In genomic region chr16:89241187-89242003, GRCh38 we compare ENCODE assay signal across 1 cellular context.
TF ChIP-seq lines count a peak whose summit lies in the region.

No MANE protein-coding gene starts in this region.

TF ChIP-seq in HepG2, 621 proteins besides CTCF, POLR2A, EP300 and RAD21 (continued from another document and continues in another):
- 0 out of 2 replicates have a peak, but pooled peaks have one; percentile 31 for TF ChIP-seq ZNF337 (CRISPR knock-in tag; IDR thresholded peaks at IDR 0.05; ENCODE audit: borderline replicate concordance, low read depth)
- TF ChIP-seq ZNF510 (CRISPR knock-in tag; IDR thresholded peaks at IDR 0.05; ENCODE audit: low read depth) = no peak
- 0 out of 2 replicates have a peak, but pooled peaks have one; percentile 47 for TF ChIP-seq ZNF335 (CRISPR knock-in tag; IDR thresholded peaks at IDR 0.05)
- no peak for TF ChIP-seq TIGD3 (CRISPR knock-in tag; IDR thresholded peaks at IDR 0.05; ENCODE audit: borderline replicate concordance)
- peak; percentile 23; the same call in 1 of the 2 replicates for TF ChIP-seq MLX (CRISPR knock-in tag; IDR thresholded peaks at IDR 0.05)
- TF ChIP-seq MXI1 (IDR thresholded peaks at IDR 0.05; ENCODE audit: borderline replicate concordance, low read depth, low read length) = peak; percentile 91; the same call in 2 of the 3 replicates
- TF ChIP-seq ZNF317 (CRISPR knock-in tag; IDR thresholded peaks at IDR 0.05) = peak; percentile 84
- peak; percentile 58; the same call in 1 of the 2 replicates for TF ChIP-seq ZNF34 (CRISPR knock-in tag; IDR thresholded peaks at IDR 0.05; ENCODE audit: borderline replicate concordance)
- peak; percentile 76; the same call in 1 of the 2 replicates for TF ChIP-seq NR0B2 (CRISPR knock-in tag; IDR thresholded peaks at IDR 0.05)
- TF ChIP-seq RXRA (CRISPR knock-in tag; IDR thresholded peaks at IDR 0.05) = peak; percentile 85
- peak; percentile 98 for TF ChIP-seq ATF7 (IDR thresholded peaks at IDR 0.05)
- TF ChIP-seq ATF7 (CRISPR knock-in tag; IDR thresholded peaks at IDR 0.05) = no peak; the same call in 1 of the 2 replicates
- peak; percentile 91 for TF ChIP-seq ZNF770 (CRISPR knock-in tag; IDR thresholded peaks at IDR 0.05)
- TF ChIP-seq ZBTB40 (IDR thresholded peaks at IDR 0.05) = peak; percentile 93
- TF ChIP-seq ZBTB40 (CRISPR knock-in tag; IDR thresholded peaks at IDR 0.05) = peak; percentile 89; the same call in 1 of the 2 replicates
- no peak for TF ChIP-seq AHR (CRISPR knock-in tag; IDR thresholded peaks at IDR 0.05)
- no peak for TF ChIP-seq ZNF10 (CRISPR knock-in tag; IDR thresholded peaks at IDR 0.05; ENCODE audit: borderline replicate concordance, low read depth)
- peak; percentile 79; the same call in 1 of the 2 replicates for TF ChIP-seq ZZZ3 (CRISPR knock-in tag; IDR thresholded peaks at IDR 0.05; ENCODE audit: borderline replicate concordance)
- TF ChIP-seq ZNF570 (CRISPR knock-in tag; IDR thresholded peaks at IDR 0.05; ENCODE audit: borderline replicate concordance) = no peak
- 0 out of 2 replicates have a peak, but pooled peaks have one; percentile 15 for TF ChIP-seq ZBTB37 (CRISPR knock-in tag; IDR thresholded peaks at IDR 0.05)
- peak; percentile 65; the same call in 1 of the 2 replicates for TF ChIP-seq GMEB1 (CRISPR knock-in tag; IDR thresholded peaks at IDR 0.05; ENCODE audit: borderline replicate concordance)
- peak; percentile 59 for TF ChIP-seq FOXO1 (CRISPR knock-in tag; IDR thresholded peaks at IDR 0.05)
- no peak for TF ChIP-seq ZNF549 (CRISPR knock-in tag; IDR thresholded peaks at IDR 0.05)
- TF ChIP-seq RBFOX2 (IDR thresholded peaks at IDR 0.05; ENCODE audit: low read depth, low read length) = peak; percentile 93
- peak; percentile 93 for TF ChIP-seq ZNF142 (CRISPR knock-in tag; IDR thresholded peaks at IDR 0.05)
- TF ChIP-seq RXRB (CRISPR knock-in tag; IDR thresholded peaks at IDR 0.05; ENCODE audit: borderline replicate concordance) = peak; percentile 76
- TF ChIP-seq GATAD2A (CRISPR knock-in tag; IDR thresholded peaks at IDR 0.05) = peak; percentile 76
- TF ChIP-seq KDM3A (CRISPR knock-in tag; IDR thresholded peaks at IDR 0.05; ENCODE audit: low read depth) = peak; percentile 76
- TF ChIP-seq ZNF598 (CRISPR knock-in tag; IDR thresholded peaks at IDR 0.05; ENCODE audit: borderline replicate concordance) = no peak
- TF ChIP-seq TCF7L2 (IDR thresholded peaks at IDR 0.05; ENCODE audit: low read depth, low read length) = no peak
- peak; percentile 89; the same call in 1 of the 2 replicates for TF ChIP-seq WIZ (CRISPR knock-in tag; IDR thresholded peaks at IDR 0.05)
- no peak for TF ChIP-seq HNRNPL (IDR thresholded peaks at IDR 0.05; ENCODE audit: low read depth, low read length)
- no peak for TF ChIP-seq HNRNPUL1 (IDR thresholded peaks at IDR 0.05; ENCODE audit: low read depth, low read length)
